In the genomic region with DNA sequence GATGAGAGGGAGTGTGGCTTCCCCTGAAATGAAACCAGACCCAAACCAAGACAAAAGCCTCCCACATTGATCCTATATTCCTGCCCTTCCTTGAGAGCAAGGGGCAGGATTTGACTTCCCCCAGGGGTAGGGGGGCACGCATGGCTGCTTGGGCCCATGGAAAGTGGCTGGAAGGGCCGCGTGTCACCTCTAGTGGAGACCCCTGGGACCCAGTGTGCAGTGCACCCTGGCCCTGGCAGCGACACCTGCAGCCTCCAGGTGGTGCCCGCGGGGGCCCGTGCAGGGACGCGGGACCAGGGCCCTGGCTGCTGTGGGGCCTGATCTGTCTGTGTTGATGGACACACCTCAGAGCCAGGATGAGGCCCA, we compare ENCODE assay signal across 8 cellular contexts. TPM values are rescaled to one million over a fixed set of nuclear protein-coding genes. Genes with fewer than 3 reads are reported as not detected.
DNase-seq lines count a peak whose midpoint lies in the region; ATAC-seq and TF ChIP-seq lines count a peak whose summit lies in the region.

No MANE protein-coding gene starts in this region.

- H3K9me3 Mint-ChIP-seq in activated T-helper 17 cell treated with anti-CD3 and anti-CD28 coated beads, Interleukin-2, amount 50 U/mL, for 72 hours = no peaks in the 10 kb centered on the region
- no peaks in the 10 kb centered on the region for H3K9me3 Mint-ChIP-seq in memory B cell

- peak overlapping the region; percentile 85 for H3K4me3 Mint-ChIP-seq in activated T-helper 17 cell treated with anti-CD3 and anti-CD28 coated beads, Interleukin-2, amount 50 U/mL, for 72 hours
- peak overlapping the region; percentile 82 for H3K4me3 Mint-ChIP-seq in memory B cell

- intact Hi-C loops in head of caudate nucleus (cut with DNase I) = no loop called here

- H3K4me1 ChIP-seq in BE2C = peaks cover 29% of the 10 kb centered on the region

- TF ChIP-seq CTCF in BE2C (IDR thresholded peaks at IDR 0.05; ENCODE audit: low read depth, low read length) = peak; percentile 33

- H3K4me3 ChIP-seq in BE2C (ENCODE audit: low read depth, low read length) = no peak overlapping the region; the same call in 1 of the 2 replicates

- H3K4me1 Mint-ChIP-seq in activated T-helper 17 cell treated with anti-CD3 and anti-CD28 coated beads, Interleukin-2, amount 50 U/mL, for 72 hours = peaks cover 9% of the 10 kb centered on the region
- peaks cover 20% of the 10 kb centered on the region for H3K4me1 Mint-ChIP-seq in memory B cell

- peak; percentile 52 for ATAC-seq in GM19043 (IDR thresholded peaks at IDR 0.05; ENCODE audit: low read depth, unreplicated experiment)
- peak; percentile 45 for ATAC-seq in HG03159 (IDR thresholded peaks at IDR 0.05; ENCODE audit: unreplicated experiment)
- peak; percentile 10 for ATAC-seq in activated T-helper 17 cell treated with anti-CD3 and anti-CD28 coated beads, Interleukin-2, amount 50 U/mL, for 72 hours (replicated peaks)
- ATAC-seq in memory B cell (ENCODE audit: low read depth) = peak; percentile 66

- no peaks in the 10 kb centered on the region for H3K36me3 ChIP-seq in BE2C

- H3K27me3 Mint-ChIP-seq in activated T-helper 17 cell treated with anti-CD3 and anti-CD28 coated beads, Interleukin-2, amount 50 U/mL, for 72 hours = no peaks in the 10 kb centered on the region
- no peaks in the 10 kb centered on the region for H3K27me3 Mint-ChIP-seq in memory B cell

- no peaks in the 10 kb centered on the region for H3K9me3 ChIP-seq in BE2C

- peak overlapping the region; percentile 98 for H3K27ac Mint-ChIP-seq in activated T-helper 17 cell treated with anti-CD3 and anti-CD28 coated beads, Interleukin-2, amount 50 U/mL, for 72 hours
- H3K27ac Mint-ChIP-seq in memory B cell = peak overlapping the region; percentile 93

- DNase-seq in BE2C (peak; percentile 56), memory B cell (ENCODE audit: low spot score in 2 of 2) (peak in 1 of 2 donors; percentile 51), glomerular visceral epithelial cell (ENCODE audit: extremely low spot score) (no peak), head of caudate nucleus (no peak), activated gamma-delta T cell treated with Interleukin-2 at 50 U/mL for 16 hours (no peak)

- peaks cover 10% of the 10 kb centered on the region for H3K36me3 Mint-ChIP-seq in activated T-helper 17 cell treated with anti-CD3 and anti-CD28 coated beads, Interleukin-2, amount 50 U/mL, for 72 hours (ENCODE audit: low read depth)
- H3K36me3 Mint-ChIP-seq in memory B cell = no peaks in the 10 kb centered on the region

- no peaks in the 10 kb centered on the region for H3K27me3 ChIP-seq in BE2C

RNA-seq across cellular contexts. Expression of a gene that starts 18.0 kb away (rescaled TPM):
- polyA plus RNA-seq in BE2C (2012; ENCODE audit: insufficient read depth, insufficient read length, low read depth) = 15.3 TPM
- total RNA-seq in activated T-helper 17 cell treated with anti-CD3 and anti-CD28 coated beads, Interleukin-2, amount 50 U/mL, for 72 hours = 10 to 100 TPM; 41.1 to 53.6 TPM

Comparison
In these comparisons a context has a peak if more than half of its experiments do, and no peak if none do; other contexts are left out.
1. ATAC-seq: peak in every context shown above with its lines; median percentile 66 in memory B cell; 52 in GM19043; 45 in HG03159; 10 in activated T-helper 17 cell treated with anti-CD3 and anti-CD28 coated beads, Interleukin-2, amount 50 U/mL, for 72 hours.